20 cellular contexts compared by ENCODE assay signal in genomic region chr6:146429831-146430230, GRCh38.
"Had no signal": no experiment of that assay in that cellular context is flagged by ENCODE, and none has a peak within 500 bp of the region (broad histone marks: within the 10 kb centered on the region; RNA-seq: fewer than 3 reads in every experiment).

No MANE protein-coding gene starts in this region.

- DNase-seq: effector memory CD4-positive, alpha-beta T cell; gastrocnemius medialis; heart right ventricle; hypothalamus; kidney glomerular epithelial cell; naive thymus-derived CD4-positive, alpha-beta T cell; nephron progenitor cell; ovary; right cardiac atrium; small intestine; stimulated activated CD4-positive, alpha-beta T cell treated with anti-CD3 and anti-CD28 coated beads, Interleukin-12 subunit alpha, Interleukin-12 subunit beta, amount 100 ng/mL, for 4 hours; stimulated activated naive CD4-positive, alpha-beta T cell; stomach; substantia nigra; tibial artery; upper lobe of right lung had no signal

- H3K4me1 ChIP-seq: gastrocnemius medialis, vagina had no signal

- H3K4me3 Mint-ChIP-seq: naive thymus-derived CD4-positive, alpha-beta T cell; nephron progenitor cell had no signal

- H3K9me3 Mint-ChIP-seq: nephron progenitor cell had no signal

- H3K36me3 Mint-ChIP-seq: naive thymus-derived CD4-positive, alpha-beta T cell had no signal

- H3K4me3 ChIP-seq: coronary artery, esophagus muscularis mucosa, gastrocnemius medialis, heart right ventricle, ovary, stomach, tibial artery, upper lobe of right lung, vagina had no signal

- H3K9me3 ChIP-seq: esophagus muscularis mucosa, gastrocnemius medialis, heart right ventricle, ovary, stomach, tibial artery, upper lobe of right lung, vagina had no signal

- H3K27ac Mint-ChIP-seq: naive thymus-derived CD4-positive, alpha-beta T cell; nephron progenitor cell had no signal

- H3K27ac ChIP-seq: coronary artery, epithelial cell of prostate, esophagus muscularis mucosa, gastrocnemius medialis, heart right ventricle, ovary, stomach, tibial artery, upper lobe of right lung, vagina had no signal

- H3K4me1 Mint-ChIP-seq: naive thymus-derived CD4-positive, alpha-beta T cell had no signal

- H3K27me3 ChIP-seq: ovary, vagina had no signal

- H3K36me3 ChIP-seq: esophagus muscularis mucosa, gastrocnemius medialis, heart right ventricle, ovary, stomach, tibial artery, upper lobe of right lung, vagina had no signal
